In genomic region chr2:73776869-73777519, GRCh38 we compare ENCODE assay signal across 15 cellular contexts. TPM values are rescaled to one million over a fixed set of nuclear protein-coding genes. Genes with fewer than 3 reads are reported as not detected.
DNase-seq lines count a peak whose midpoint lies in the region; FAIRE-seq and TF ChIP-seq lines count a peak whose summit lies in the region.
"Had no signal": no experiment of that assay in that cellular context is flagged by ENCODE, and none has a peak within 500 bp of the region (broad histone marks: within the 10 kb centered on the region; RNA-seq: fewer than 3 reads in every experiment).

No MANE protein-coding gene starts in this region.

- H3K4me3 Mint-ChIP-seq in neural crest cell, result no peak overlapping the region
- H3K4me3 Mint-ChIP-seq: effector memory CD8-positive, alpha-beta T cell had no signal

- 0 out of 2 replicates have a peak, but pooled peaks cover 3% of the 10 kb centered on the region for H4K20me1 ChIP-seq in GM23248 (ENCODE audit: insufficient read depth)

- peaks cover 13% of the 10 kb centered on the region for H3K36me3 Mint-ChIP-seq in neural crest cell (ENCODE audit: low read depth)

- H3K9me3 Mint-ChIP-seq in neural crest cell, result no peaks in the 10 kb centered on the region
- H3K9me3 Mint-ChIP-seq: effector memory CD8-positive, alpha-beta T cell had no signal

- TF ChIP-seq POLR2A in GM12892 (IDR thresholded peaks at IDR 0.05; ENCODE audit: low read depth, low read length), result no peak

- no peak overlapping the region for H2AFZ ChIP-seq in GM23248

- H3K4me1 ChIP-seq in GM23248 (ENCODE audit: insufficient read depth), result peaks cover 25% of the 10 kb centered on the region

- no peaks in the 10 kb centered on the region for H3K27me3 Mint-ChIP-seq in neural crest cell (ENCODE audit: low read depth)
- H3K27me3 Mint-ChIP-seq: effector memory CD8-positive, alpha-beta T cell had no signal

- in situ Hi-C loops in GM23248 (cut with MboI) (no loop called here), KBM-7 (cut with MboI; ENCODE audit: low pct_unique_long_range_greater_than_20kb, low sequenced_read_pairs) (no loop called here)

- no peak for FAIRE-seq in GM12892 (lab: Jason Lieb, UNC)

- WGBS in GM23248 (ENCODE audit: low coverage in 1 of 2, low lambda C conversion rate in 2 of 2, missing lambda C conversion rate in 2 of 2), 2 experiments, result 81 to 82% methylated on average over 8 of the region's 8 CpGs

- peak overlapping the region; percentile 12 for H3K27ac Mint-ChIP-seq in neural crest cell (ENCODE audit: unreplicated experiment)
- H3K27ac Mint-ChIP-seq: effector memory CD8-positive, alpha-beta T cell had no signal

- H3K4me2 ChIP-seq in GM23248 (ENCODE audit: unreplicated experiment), result peak overlapping the region; percentile 84

- peaks cover 48% of the 10 kb centered on the region for H3K36me3 ChIP-seq in GM23248 (ENCODE audit: low read depth)

- no peak overlapping the region for H3K9ac ChIP-seq in GM23248

- peaks cover 79% of the 10 kb centered on the region for H3K79me2 ChIP-seq in GM23248 (ENCODE audit: insufficient read depth)

- peak overlapping the region; percentile 27; the same call in 1 of the 2 replicates for H3K27ac ChIP-seq in GM23248

- H3K27me3 ChIP-seq in GM23248 (replicated peaks; ENCODE audit: insufficient read depth), result no peaks in the 10 kb centered on the region
- H3K27me3 ChIP-seq: testis had no signal

- DNase-seq in GM23248 (peak; percentile 62), NCI-H2171 treated with DMSO at 0.1 percent for 48 hours (lab: John Stamatoyannopoulos, UW) (peak; percentile 69), epithelial cell of esophagus (ENCODE audit: low read depth) (peak; percentile 98), neural crest cell (ENCODE audit: low read depth, low spot score) (no peak), Ammon's horn (ENCODE audit: low spot score) (no peak), KBM-7 (no peak), NCI-H82 (lab: John Stamatoyannopoulos, UW) (no peak), GM12892 (ENCODE audit: insufficient read length) (no peak)
- DNase-seq: amygdala; effector memory CD8-positive, alpha-beta T cell; mucosa of descending colon; RPMI8226 had no signal

- no peaks in the 10 kb centered on the region for H3K9me2 ChIP-seq in GM23248 (ENCODE audit: insufficient read depth)

- no peaks in the 10 kb centered on the region for H3K9me3 ChIP-seq in GM23248 (ENCODE audit: low read depth)
- H3K9me3 ChIP-seq: mucosa of descending colon, testis had no signal

- peaks cover 19% of the 10 kb centered on the region for H3K4me1 Mint-ChIP-seq in neural crest cell

- H3K4me3 ChIP-seq in GM23248 (peak overlapping the region; percentile 14; the same call in 1 of the 2 replicates), epithelial cell of esophagus (ENCODE audit: low read length) (peak overlapping the region; percentile 21)
- H3K4me3 ChIP-seq: mucosa of descending colon, testis had no signal

- TF ChIP-seq CTCF in epithelial cell of esophagus (IDR thresholded peaks at IDR 0.05; ENCODE audit: insufficient read depth, low read depth, low read length, missing control alignments) (no peak), neural crest cell (conservative IDR thresholded peaks at IDR 0.05) (no peak)

- peaks cover 6% of the 10 kb centered on the region; the same call in 1 of the 2 replicates for H3F3A ChIP-seq in GM23248 (ENCODE audit: insufficient read depth)

RNA-seq across cellular contexts. Expression of gene DUSP11, which starts 2.9 kb away (rescaled TPM):
- 37.3 and 58.3 TPM in 2 replicates for total RNA-seq in GM23248 (2014; rRNA removed; shearing (Covaris generic))
- 56.0 and 60.2 TPM in 2 replicates for polyA plus RNA-seq in GM23248 (2016; fragmentation: Nextera tagmentation; extraction: Ambion mirVana)
- 17.7 and 18.2 TPM in 2 replicates for total RNA-seq in neural crest cell
- 30.0 TPM for polyA plus RNA-seq in GM12892 (2012; ENCODE audit: missing spikeins)

RNA-seq across cellular contexts. Expression of gene C2orf78, which starts 7.0 kb away (rescaled TPM):
- total RNA-seq in GM23248 (2014; rRNA removed; shearing (Covaris generic)), result not detected in 2 replicates
- polyA plus RNA-seq in GM23248 (2016; fragmentation: Nextera tagmentation; extraction: Ambion mirVana), result not detected in 2 replicates
- not detected in 2 replicates for total RNA-seq in neural crest cell
- polyA plus RNA-seq in GM12892 (2012; ENCODE audit: missing spikeins), result 0.13 TPM
- total RNA-seq: mucosa of descending colon, NCI-H460, sciatic nerve had no signal

RNA-seq across cellular contexts. Expression of gene TPRKB, which starts 39.8 kb away (rescaled TPM):
- total RNA-seq in GM23248 (2014; rRNA removed; shearing (Covaris generic)), result 20.1 and 24.4 TPM in 2 replicates
- polyA plus RNA-seq in GM23248 (2016; fragmentation: Nextera tagmentation; extraction: Ambion mirVana), result 57.2 and 59.6 TPM in 2 replicates
- total RNA-seq in neural crest cell, result 44.2 and 46.2 TPM in 2 replicates
- polyA plus RNA-seq in GM12892 (2012; ENCODE audit: missing spikeins), result 59.0 TPM

RNA-seq across cellular contexts. Expression of gene STAMBP, which starts 51.8 kb away (rescaled TPM):
- 16.8 and 24.4 TPM in 2 replicates for total RNA-seq in GM23248 (2014; rRNA removed; shearing (Covaris generic))
- 35.9 and 36.0 TPM in 2 replicates for polyA plus RNA-seq in GM23248 (2016; fragmentation: Nextera tagmentation; extraction: Ambion mirVana)
- 37.4 and 44.7 TPM in 2 replicates for total RNA-seq in neural crest cell
- 65.1 TPM for polyA plus RNA-seq in GM12892 (2012; ENCODE audit: missing spikeins)

Comparison
In these comparisons a context has a peak if more than half of its experiments do, and no peak if none do; other contexts are left out.
1. DNase-seq: peak in GM23248 (single experiment), NCI-H2171 treated with DMSO at 0.1 percent for 48 hours (single experiment) and epithelial cell of esophagus (single experiment); none in neural crest cell (single experiment), Ammon's horn (single experiment), KBM-7 (single experiment), NCI-H82 (single experiment) and GM12892 (single experiment).